12 cellular contexts compared by ENCODE assay signal in the genomic region with DNA sequence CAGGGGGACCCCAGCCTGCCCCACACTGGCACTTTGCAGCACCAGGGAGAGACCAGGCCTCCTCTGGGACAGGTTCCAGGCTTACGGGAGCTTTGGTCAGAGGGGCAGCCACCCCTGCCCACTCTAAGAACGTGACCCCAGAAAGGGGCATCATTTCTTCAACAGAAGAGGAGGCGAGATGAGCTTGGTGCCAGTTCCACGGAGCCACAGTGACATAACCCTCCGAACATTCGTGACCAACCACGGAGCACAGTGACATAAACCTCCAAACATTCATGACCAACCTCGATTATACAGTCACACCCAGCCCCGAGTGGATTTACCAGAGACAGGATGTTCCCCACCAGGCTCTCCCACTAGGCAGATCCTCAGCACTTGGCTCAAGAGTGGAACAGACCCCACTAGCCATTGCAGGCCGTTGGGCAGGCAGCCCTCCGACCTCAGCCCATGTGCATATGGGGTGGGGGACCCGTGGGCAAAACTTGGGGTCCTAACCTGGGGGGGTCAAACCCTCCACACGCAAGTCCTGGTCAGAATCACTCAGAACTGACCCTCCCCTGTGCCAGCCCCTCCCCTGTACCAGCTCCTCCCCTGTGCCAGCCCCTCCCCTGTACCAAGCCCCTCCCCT.
A peak's percentile ranks its signal among the peaks of the same experiment; 100 is the strongest.
DNase-seq lines count a peak whose midpoint lies in the region; ATAC-seq and TF ChIP-seq lines count a peak whose summit lies in the region.
"Had no signal": no experiment of that assay in that cellular context is flagged by ENCODE, and none has a peak within 500 bp of the region (broad histone marks: within the 10 kb centered on the region; RNA-seq: fewer than 3 reads in every experiment).

No MANE protein-coding gene starts in this region.

- peak overlapping the region; percentile 69 for H3K9ac ChIP-seq in GM23248

- ATAC-seq in stimulated activated effector memory CD8-positive, alpha-beta T cell treated with anti-CD3 and anti-CD28 coated beads, Interleukin-12 subunit alpha, Interleukin-12 subunit beta, amount 100 ng/mL, for 72 hours, result no peak
- no peak for ATAC-seq in GM18868 (IDR thresholded peaks at IDR 0.05; ENCODE audit: unreplicated experiment)
- ATAC-seq: activated CD4-positive, CD25-positive, alpha-beta regulatory T cell treated with anti-CD3 and anti-CD28 coated beads, Interleukin-2, amount 50 U/mL, for 24 hours had no signal

- TF ChIP-seq CTCF in right atrium auricular region (IDR thresholded peaks at IDR 0.05) (no peak), BE2C (IDR thresholded peaks at IDR 0.05; ENCODE audit: low read depth, low read length) (no peak)

- peaks cover 45% of the 10 kb centered on the region for H3F3A ChIP-seq in GM23248 (ENCODE audit: insufficient read depth)

- H3K27ac ChIP-seq in GM23248, result peak overlapping the region; percentile 86
- H3K27ac ChIP-seq in right atrium auricular region, result no peak overlapping the region
- H3K27ac ChIP-seq: cardiac muscle cell had no signal

- H3K4me3 ChIP-seq in GM23248, result 0 out of 2 replicates have a peak overlapping the region, but pooled peaks have one; percentile 40
- H3K4me3 ChIP-seq in right atrium auricular region, result no peak overlapping the region
- no peak overlapping the region for H3K4me3 ChIP-seq in BE2C (ENCODE audit: low read depth, low read length)
- H3K4me3 ChIP-seq: cardiac muscle cell had no signal

- no peak overlapping the region for H3K4me3 Mint-ChIP-seq in activated T-helper 1 cell treated with anti-CD3 and anti-CD28 coated beads, Interleukin-12 subunit alpha, Interleukin-12 subunit beta, Interleukin-2, Interleukin-4 antibody, amounts not matched to agents 30 ng/mL and 10 ng/mL and 1 ng/mL, durations not matched to agents 14 hours and 24 hours and 36 hours
- no peak overlapping the region for H3K4me3 Mint-ChIP-seq in stimulated activated effector memory CD8-positive, alpha-beta T cell treated with anti-CD3 and anti-CD28 coated beads, Interleukin-12 subunit alpha, Interleukin-12 subunit beta, amount 100 ng/mL, for 72 hours
- H3K4me3 Mint-ChIP-seq: IgD-negative memory B cell had no signal

- peaks cover 62% of the 10 kb centered on the region for H3K4me1 ChIP-seq in GM23248 (ENCODE audit: insufficient read depth)
- peaks cover 0 to 36% of the 10 kb centered on the region in 2 donors for H3K4me1 ChIP-seq in right atrium auricular region
- H3K4me1 ChIP-seq in BE2C, result no peaks in the 10 kb centered on the region

- H3K4me1 Mint-ChIP-seq in activated T-helper 1 cell treated with anti-CD3 and anti-CD28 coated beads, Interleukin-12 subunit alpha, Interleukin-12 subunit beta, Interleukin-2, Interleukin-4 antibody, amounts not matched to agents 30 ng/mL and 10 ng/mL and 1 ng/mL, durations not matched to agents 14 hours and 24 hours and 36 hours (ENCODE audit: low read depth), result peaks cover 22% of the 10 kb centered on the region
- H3K4me1 Mint-ChIP-seq in stimulated activated effector memory CD8-positive, alpha-beta T cell treated with anti-CD3 and anti-CD28 coated beads, Interleukin-12 subunit alpha, Interleukin-12 subunit beta, amount 100 ng/mL, for 72 hours, result peaks cover 56% of the 10 kb centered on the region

- no peak overlapping the region for H2AFZ ChIP-seq in GM23248

- no peaks in the 10 kb centered on the region for H3K36me3 Mint-ChIP-seq in activated T-helper 1 cell treated with anti-CD3 and anti-CD28 coated beads, Interleukin-12 subunit alpha, Interleukin-12 subunit beta, Interleukin-2, Interleukin-4 antibody, amounts not matched to agents 30 ng/mL and 10 ng/mL and 1 ng/mL, durations not matched to agents 14 hours and 24 hours and 36 hours (ENCODE audit: low read depth)
- peaks cover 4% of the 10 kb centered on the region for H3K36me3 Mint-ChIP-seq in stimulated activated effector memory CD8-positive, alpha-beta T cell treated with anti-CD3 and anti-CD28 coated beads, Interleukin-12 subunit alpha, Interleukin-12 subunit beta, amount 100 ng/mL, for 72 hours

- peaks cover 2% of the 10 kb centered on the region for H3K27me3 Mint-ChIP-seq in activated T-helper 1 cell treated with anti-CD3 and anti-CD28 coated beads, Interleukin-12 subunit alpha, Interleukin-12 subunit beta, Interleukin-2, Interleukin-4 antibody, amounts not matched to agents 30 ng/mL and 10 ng/mL and 1 ng/mL, durations not matched to agents 14 hours and 24 hours and 36 hours (ENCODE audit: insufficient read depth)

- H3K9me3 Mint-ChIP-seq in activated T-helper 1 cell treated with anti-CD3 and anti-CD28 coated beads, Interleukin-12 subunit alpha, Interleukin-12 subunit beta, Interleukin-2, Interleukin-4 antibody, amounts not matched to agents 30 ng/mL and 10 ng/mL and 1 ng/mL, durations not matched to agents 14 hours and 24 hours and 36 hours, result peaks cover 15% of the 10 kb centered on the region
- peaks cover 11% of the 10 kb centered on the region for H3K9me3 Mint-ChIP-seq in stimulated activated effector memory CD8-positive, alpha-beta T cell treated with anti-CD3 and anti-CD28 coated beads, Interleukin-12 subunit alpha, Interleukin-12 subunit beta, amount 100 ng/mL, for 72 hours

- DNase-seq in GM23248, result peak; percentile 91
- peak; percentile 0 for DNase-seq in activated T-helper 1 cell treated with anti-CD3 and anti-CD28 coated beads, Interleukin-12 subunit alpha, Interleukin-12 subunit beta, Interleukin-2, Interleukin-4 antibody, amounts not matched to agents 30 ng/mL and 10 ng/mL and 1 ng/mL, durations not matched to agents 14 hours and 24 hours and 36 hours (ENCODE audit: low spot score)
- DNase-seq in right atrium auricular region (ENCODE audit: low spot score), result peak; percentile 75
- DNase-seq in stimulated activated effector memory CD8-positive, alpha-beta T cell treated with anti-CD3 and anti-CD28 coated beads, Interleukin-12 subunit alpha, Interleukin-12 subunit beta, amount 100 ng/mL, for 72 hours (ENCODE audit: low spot score in 2 of 2), result peak; percentile 2 to 47
- DNase-seq in putamen (ENCODE audit: low spot score), result no peak
- DNase-seq in BE2C, result no peak
- no peak for DNase-seq in NCI-H1105 treated with DMSO at 0.1 percent for 48 hours (lab: John Stamatoyannopoulos, UW)
- DNase-seq: SHP77 treated with DMSO at 0.1 percent for 48 hours had no signal

- no peaks in the 10 kb centered on the region for H4K20me1 ChIP-seq in GM23248 (ENCODE audit: insufficient read depth)

- H3K27ac Mint-ChIP-seq in activated T-helper 1 cell treated with anti-CD3 and anti-CD28 coated beads, Interleukin-12 subunit alpha, Interleukin-12 subunit beta, Interleukin-2, Interleukin-4 antibody, amounts not matched to agents 30 ng/mL and 10 ng/mL and 1 ng/mL, durations not matched to agents 14 hours and 24 hours and 36 hours, result no peak overlapping the region
- no peak overlapping the region for H3K27ac Mint-ChIP-seq in stimulated activated effector memory CD8-positive, alpha-beta T cell treated with anti-CD3 and anti-CD28 coated beads, Interleukin-12 subunit alpha, Interleukin-12 subunit beta, amount 100 ng/mL, for 72 hours
- H3K27ac Mint-ChIP-seq: IgD-negative memory B cell had no signal

- no peaks in the 10 kb centered on the region for H3K36me3 ChIP-seq in GM23248 (ENCODE audit: low read depth)
- H3K36me3 ChIP-seq in right atrium auricular region, result no peaks in the 10 kb centered on the region
- H3K36me3 ChIP-seq in BE2C, result no peaks in the 10 kb centered on the region
- H3K36me3 ChIP-seq: cardiac muscle cell had no signal

- H3K9me3 ChIP-seq in GM23248 (ENCODE audit: low read depth) (no peaks in the 10 kb centered on the region), right atrium auricular region (peaks cover 0 to 9% of the 10 kb centered on the region in 2 donors), BE2C (no peaks in the 10 kb centered on the region; the same call in 1 of the 2 replicates)

- in situ Hi-C loops in GM23248 (cut with MboI), result no loop called here

- peak overlapping the region; percentile 37 for H3K4me2 ChIP-seq in GM23248 (ENCODE audit: unreplicated experiment)

- intact Hi-C loops in activated T-helper 1 cell treated with anti-CD3 and anti-CD28 coated beads, Interleukin-12 subunit alpha, Interleukin-12 subunit beta, Interleukin-2, Interleukin-4 antibody, amounts not matched to agents 30 ng/mL and 10 ng/mL and 1 ng/mL, durations not matched to agents 14 hours and 24 hours and 36 hours (cut with micrococcal nuclease), result no loop called here

- no peaks in the 10 kb centered on the region for H3K9me2 ChIP-seq in GM23248 (ENCODE audit: insufficient read depth)

- H3K27me3 ChIP-seq in GM23248 (replicated peaks; ENCODE audit: insufficient read depth) (no peaks in the 10 kb centered on the region), right atrium auricular region (no peaks in the 10 kb centered on the region), BE2C (no peaks in the 10 kb centered on the region)
- H3K27me3 ChIP-seq: cardiac muscle cell had no signal

- WGBS in GM23248 (ENCODE audit: low coverage in 1 of 2, low lambda C conversion rate in 2 of 2, missing lambda C conversion rate in 2 of 2), 2 experiments, result 21 to 30% methylated on average over 11 to 13 of the region's 13 CpGs

- no peaks in the 10 kb centered on the region for H3K79me2 ChIP-seq in GM23248 (ENCODE audit: insufficient read depth)

Comparison
In these comparisons a context has a peak if more than half of its experiments do, and no peak if none do; other contexts are left out.
1. DNase-seq: peak in GM23248 (single experiment), activated T-helper 1 cell treated with anti-CD3 and anti-CD28 coated beads, Interleukin-12 subunit alpha, Interleukin-12 subunit beta, Interleukin-2, Interleukin-4 antibody, amounts not matched to agents 30 ng/mL and 10 ng/mL and 1 ng/mL, durations not matched to agents 14 hours and 24 hours and 36 hours (single experiment), right atrium auricular region (single experiment) and stimulated activated effector memory CD8-positive, alpha-beta T cell treated with anti-CD3 and anti-CD28 coated beads, Interleukin-12 subunit alpha, Interleukin-12 subunit beta, amount 100 ng/mL, for 72 hours (2 of 2); none in putamen (single experiment), BE2C (single experiment) and NCI-H1105 treated with DMSO at 0.1 percent for 48 hours (single experiment).